10 cellular contexts compared by ENCODE assay signal in the genomic region with DNA sequence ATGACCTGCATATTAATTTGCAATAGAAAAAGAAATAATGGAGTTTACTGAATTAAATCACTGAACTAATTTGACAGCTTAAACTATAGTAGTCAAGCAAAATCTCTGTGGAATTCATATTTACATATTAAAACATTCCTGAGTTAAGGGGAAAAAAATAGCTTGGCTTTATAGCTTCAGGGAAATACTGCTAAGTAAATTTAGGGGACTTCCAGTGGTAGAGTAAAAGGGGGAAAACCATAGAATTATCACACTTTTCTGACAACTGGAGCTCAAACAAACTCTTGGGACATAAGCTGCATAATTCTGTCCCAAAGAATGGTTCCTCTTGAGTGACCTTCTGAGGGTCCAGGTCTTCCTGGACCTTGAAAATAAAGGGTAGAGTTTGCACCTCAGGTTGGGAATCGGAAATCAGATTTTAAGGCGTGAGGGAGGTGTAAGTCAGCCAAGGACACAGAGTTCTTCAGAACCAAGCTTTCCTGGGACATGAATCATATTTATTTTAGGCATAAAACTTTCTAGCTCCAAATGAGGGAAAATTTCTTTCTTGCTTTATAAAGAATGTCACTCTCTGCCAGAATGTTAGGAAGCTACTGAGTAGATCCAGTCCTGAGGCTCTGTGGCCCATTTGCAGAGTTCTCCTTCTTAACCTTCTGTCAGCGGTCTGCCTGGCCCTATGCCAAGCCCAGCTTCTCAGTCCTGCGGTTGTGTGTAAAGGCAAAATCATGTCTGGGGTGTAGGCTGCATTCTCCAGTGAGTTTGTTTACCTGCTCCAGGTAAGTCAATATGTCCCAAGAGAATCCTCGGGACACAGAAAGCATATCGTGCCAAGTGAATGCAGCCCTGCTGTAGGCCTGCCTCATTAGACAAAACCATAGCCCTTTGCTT. TPM values are rescaled to one million over a fixed set of nuclear protein-coding genes. Genes with fewer than 3 reads are reported as not detected.
A peak's percentile ranks its signal among the peaks of the same experiment; 100 is the strongest.
DNase-seq lines count a peak whose midpoint lies in the region; ATAC-seq, FAIRE-seq and TF ChIP-seq lines count a peak whose summit lies in the region.
"Had no signal": no experiment of that assay in that cellular context is flagged by ENCODE, and none has a peak within 500 bp of the region (broad histone marks: within the 10 kb centered on the region; RNA-seq: fewer than 3 reads in every experiment).

No MANE protein-coding gene starts in this region.

- TF ChIP-seq CTCF in astrocyte of the spinal cord (IDR thresholded peaks at IDR 0.05; ENCODE audit: low read depth, low read length) = no peak
- no peak for TF ChIP-seq CTCF in upper lobe of left lung (IDR thresholded peaks at IDR 0.05)

- peak overlapping the region in 1 of 4 donors; percentile 22 for H3K27ac ChIP-seq in upper lobe of left lung
- H3K27ac ChIP-seq: A549 had no signal

- TF ChIP-seq EP300 in upper lobe of left lung (IDR thresholded peaks at IDR 0.05) = peak in 1 of 4 donors; percentile 30

- DNase-seq in NCI-H1417 (lab: John Stamatoyannopoulos, UW) (peak in 2 of 3 experiments; percentile 23 to 98), NCI-H1417 treated with DMSO at 0.1 percent for 48 hours (lab: John Stamatoyannopoulos, UW) (no peak), astrocyte of the spinal cord (ENCODE audit: low read depth, low spot score) (peak; percentile 24), left colon (peak; percentile 55 to 75), upper lobe of left lung (peak in 1 of 2 donors; percentile 49), GF-D8 (lab: John Stamatoyannopoulos, UW) (no peak), GM19239 (ENCODE audit: insufficient read length, low spot score) (no peak)
- no peak for DNase-seq in activated CD4-positive, alpha-beta T cell treated with anti-CD3 and anti-CD28 coated beads, Interleukin-2, amount 50 U/mL, for 48 hours

- H3K4me3 ChIP-seq in astrocyte of the spinal cord (ENCODE audit: low read depth, low read length) (no peak overlapping the region), upper lobe of left lung (peak overlapping the region in 1 of 4 donors; percentile 2)
- H3K4me3 ChIP-seq: A549 had no signal

- H3K4me1 ChIP-seq in upper lobe of left lung = peaks cover 0 to 14% (median 11%) of the 10 kb centered on the region in 4 donors
- H3K4me1 ChIP-seq: A549 had no signal

- 52 to 63% methylated on average over 6 of the region's 6 CpGs for WGBS in upper lobe of left lung, 2 donors

- no peaks in the 10 kb centered on the region for H3K36me3 ChIP-seq in upper lobe of left lung

- in situ Hi-C loops in astrocyte of the spinal cord (cut with HindIII; ENCODE audit: low sequenced_read_pairs) = no loop called here

- intact Hi-C loops in left colon (cut with DNase I, micrococcal nuclease) = no loop called here

- no peak for FAIRE-seq in GM19239 (lab: Jason Lieb, UNC)
- FAIRE-seq: A549, colon had no signal

- TF ChIP-seq POLR2A in upper lobe of left lung (IDR thresholded peaks at IDR 0.05) = no peak

- peak; percentile 95 for ATAC-seq in left colon
- ATAC-seq in upper lobe of left lung (ENCODE audit: low FRiP score in 2 of 2) = peak; percentile 53 to 60
- ATAC-seq: A549 had no signal

- no peaks in the 10 kb centered on the region for H3K9me3 ChIP-seq in upper lobe of left lung
- H3K9me3 ChIP-seq: A549 had no signal

- H3K27me3 ChIP-seq in upper lobe of left lung = no peaks in the 10 kb centered on the region

RNA-seq across cellular contexts. Expression of gene CCNI, which starts 28.9 kb away (rescaled TPM):
- total RNA-seq in left colon (100 to 1,000 TPM; 182 to 227 TPM), upper lobe of left lung (100 to 1,000 TPM; 132 to 305 (median 216) TPM)

RNA-seq across cellular contexts. Expression of gene CCNG2, which starts 52.4 kb away (rescaled TPM):
- 100 to 1,000 TPM in 1 of 2 donors, 10 to 100 TPM in 1; 53.0 to 117 TPM for total RNA-seq in left colon
- total RNA-seq in upper lobe of left lung = 10 to 100 TPM; 14.1 to 50.5 (median 27.3) TPM

Comparison
In these comparisons a context has a peak if more than half of its experiments do, and no peak if none do; other contexts are left out.
1. DNase-seq: peak in NCI-H1417 (2 of 3), astrocyte of the spinal cord (single experiment) and left colon (2 of 2); none in NCI-H1417 treated with DMSO at 0.1 percent for 48 hours (single experiment), activated CD4-positive, alpha-beta T cell treated with anti-CD3 and anti-CD28 coated beads, Interleukin-2, amount 50 U/mL, for 48 hours (0 of 2), GF-D8 (single experiment) and GM19239 (single experiment).